8 cellular contexts compared by ENCODE assay signal in genomic region chr3:129794319-129795201, GRCh38.
DNase-seq lines count a peak whose midpoint lies in the region; ATAC-seq, FAIRE-seq and TF ChIP-seq lines count a peak whose summit lies in the region.

No MANE protein-coding gene starts in this region.

- intact Hi-C loops in naive thymus-derived CD4-positive, alpha-beta T cell (cut with micrococcal nuclease), result no loop called here

- H3K4me3 ChIP-seq in HUES48 (ENCODE audit: low read depth, low read length) (peak overlapping the region; percentile 53), epithelial cell of proximal tubule (ENCODE audit: low read depth, low read length) (peak overlapping the region; percentile 52)
- H3K4me3 ChIP-seq in naive thymus-derived CD4-positive, alpha-beta T cell (ENCODE audit: low read length), result no peak overlapping the region

- FAIRE-seq in RCC 7860 (lab: Jason Lieb, UNC), result peak; percentile 74

- peak overlapping the region; percentile 34 for H3K9ac ChIP-seq in HUES48 (ENCODE audit: low read depth, low read length)

- peaks cover 34% of the 10 kb centered on the region for H3K4me1 ChIP-seq in HUES48 (ENCODE audit: control insufficient read depth, insufficient read depth, low read length)
- H3K4me1 ChIP-seq in naive thymus-derived CD4-positive, alpha-beta T cell (ENCODE audit: control insufficient read depth in 2 of 2, insufficient read depth in 2 of 2, low read length in 2 of 2), result peaks cover 0 to 12% of the 10 kb centered on the region in 2 donors

- ATAC-seq in naive thymus-derived CD4-positive, alpha-beta T cell, result peak; percentile 32

- DNase-seq in DMS79 treated with DMSO at 0.1 percent for 48 hours (lab: John Stamatoyannopoulos, UW), result peak; percentile 87
- DNase-seq in RCC 7860 (ENCODE audit: low spot score), result peak; percentile 68
- DNase-seq in epithelial cell of proximal tubule (ENCODE audit: low read depth), result peak; percentile 70
- peak in 6 of 9 donors; percentile 0 to 28 (median 12) for DNase-seq in naive thymus-derived CD4-positive, alpha-beta T cell
- no peak for DNase-seq in GM13976 (ENCODE audit: low spot score)
- no peak for DNase-seq in NOMO-1 treated with dmso at 0.1 percent for 144 hours (lab: John Stamatoyannopoulos, UW; ENCODE audit: unreplicated experiment)
- DNase-seq in AG08395 (ENCODE audit: low spot score), result no peak

- TF ChIP-seq CTCF in epithelial cell of proximal tubule (conservative IDR thresholded peaks at IDR 0.05; ENCODE audit: low read depth, low read length) (no peak), GM13976 (IDR thresholded peaks at IDR 0.05; ENCODE audit: borderline replicate concordance, control extremely low read depth, extremely low read depth, insufficient read depth, missing control alignments) (no peak)

- peak overlapping the region in 3 of 9 donors; percentile 6 to 30 (median 29) for H3K27ac Mint-ChIP-seq in naive thymus-derived CD4-positive, alpha-beta T cell

- H3K27me3 ChIP-seq in HUES48 (ENCODE audit: control insufficient read depth, insufficient read depth, low read length), result no peaks in the 10 kb centered on the region
- no peaks in the 10 kb centered on the region for H3K27me3 ChIP-seq in naive thymus-derived CD4-positive, alpha-beta T cell (ENCODE audit: control insufficient read depth in 2 of 2, insufficient read depth in 2 of 2, low read length in 2 of 2)

- POLR2A ChIA-PET in naive thymus-derived CD4-positive, alpha-beta T cell (lab: Charles Lee), result no interaction called here

- peak overlapping the region; percentile 90 for H3K27ac ChIP-seq in HUES48 (ENCODE audit: low read depth, low read length)
- no peak overlapping the region for H3K27ac ChIP-seq in naive thymus-derived CD4-positive, alpha-beta T cell (ENCODE audit: low read depth, low read length)

- H3K4me3 Mint-ChIP-seq in naive thymus-derived CD4-positive, alpha-beta T cell, result peak overlapping the region; percentile 55 to 80 (median 74)

- H3K9me3 Mint-ChIP-seq in naive thymus-derived CD4-positive, alpha-beta T cell, result no peaks in the 10 kb centered on the region

- CTCF ChIA-PET in naive thymus-derived CD4-positive, alpha-beta T cell (lab: Charles Lee), result interaction anchor here (0.6 kb wide), 1 partner anchor 41 kb away, joined by 3 read pairs; no protein-coding TSS in a partner anchor

- no peaks in the 10 kb centered on the region for H3K9me3 ChIP-seq in HUES48 (ENCODE audit: control insufficient read depth, insufficient read depth, low read length)
- H3K9me3 ChIP-seq in naive thymus-derived CD4-positive, alpha-beta T cell (ENCODE audit: control insufficient read depth in 2 of 3, low read length in 3 of 3), result no peaks in the 10 kb centered on the region

- peaks cover 0 to 3% (median 0%) of the 10 kb centered on the region in 5 donors for H3K36me3 Mint-ChIP-seq in naive thymus-derived CD4-positive, alpha-beta T cell

- H3K36me3 ChIP-seq in HUES48 (ENCODE audit: control insufficient read depth, insufficient read depth, low read length), result no peaks in the 10 kb centered on the region
- H3K36me3 ChIP-seq in naive thymus-derived CD4-positive, alpha-beta T cell (ENCODE audit: control insufficient read depth in 2 of 3, insufficient read depth in 3 of 3, low read length in 3 of 3), result no peaks in the 10 kb centered on the region

- H3K27me3 Mint-ChIP-seq in naive thymus-derived CD4-positive, alpha-beta T cell, result peaks cover 0 to 3% (median 0%) of the 10 kb centered on the region in 5 donors

- in situ Hi-C loops in GM13976 (cut with MboI; ENCODE audit: low sequenced_read_pairs, unreplicated experiment), result no loop called here

- H3K4me1 Mint-ChIP-seq in naive thymus-derived CD4-positive, alpha-beta T cell, result peaks cover 14 to 30% (median 27%) of the 10 kb centered on the region in 7 donors

Comparison
In these comparisons a context has a peak if more than half of its experiments do, and no peak if none do; other contexts are left out.
1. DNase-seq: peak in DMS79 treated with DMSO at 0.1 percent for 48 hours (single experiment), RCC 7860 (single experiment), epithelial cell of proximal tubule (single experiment) and naive thymus-derived CD4-positive, alpha-beta T cell (6 of 9); none in GM13976 (single experiment), NOMO-1 treated with dmso at 0.1 percent for 144 hours (single experiment) and AG08395 (single experiment).